Comparison of ENCODE assay signal across 8 cellular contexts in the genomic region with DNA sequence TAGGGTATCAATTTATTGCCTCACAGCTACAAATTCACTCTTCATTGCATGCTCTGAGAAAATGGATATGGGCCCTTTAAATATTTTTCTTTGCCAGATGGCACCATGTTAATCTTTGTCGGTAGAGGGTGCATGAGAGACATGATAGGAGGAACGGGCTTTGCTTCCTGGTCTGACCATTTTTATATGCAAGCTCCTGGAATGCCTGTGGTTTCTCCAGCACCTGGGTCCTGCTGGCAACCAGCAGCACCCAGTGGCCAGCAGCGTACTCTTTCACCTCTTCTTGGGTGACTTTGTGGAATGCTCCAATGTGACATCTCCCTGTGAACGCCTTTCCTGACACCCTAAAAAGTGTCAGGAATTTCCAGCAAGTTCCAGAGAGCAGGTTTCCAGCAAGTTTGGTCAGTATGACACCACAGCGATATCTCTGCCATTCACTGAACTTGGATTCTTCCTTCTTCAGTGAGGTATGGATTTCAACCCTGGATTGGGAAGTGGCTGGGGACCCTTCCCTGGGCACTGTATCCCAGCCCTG.
DNase-seq lines count a peak whose midpoint lies in the region; TF ChIP-seq lines count a peak whose summit lies in the region.

No MANE protein-coding gene starts in this region.

- DNase-seq in DMS79 (lab: John Stamatoyannopoulos, UW) (peak; percentile 7), DMS79 treated with DMSO at 0.1 percent for 48 hours (lab: John Stamatoyannopoulos, UW) (no peak), NCI-H510A (lab: John Stamatoyannopoulos, UW) (peak; percentile 55), cerebellar cortex (ENCODE audit: low spot score) (peak; percentile 10), neural crest cell (ENCODE audit: low read depth, low spot score) (no peak), activated gamma-delta T cell (lab: John Stamatoyannopoulos, UW) (no peak), NCI-H187 treated with DMSO at 0.1 percent for 48 hours (lab: John Stamatoyannopoulos, UW) (no peak)
- no peak for DNase-seq in T-helper 2 cell treated with Interferon-gamma antibody and Interleukin-4, amounts not matched to agents 5 μg/mL and 100 μg/mL, for 36 hours (ENCODE audit: low spot score)

- H3K36me3 Mint-ChIP-seq in neural crest cell (ENCODE audit: low read depth): peaks cover 8% of the 10 kb centered on the region
- H3K36me3 Mint-ChIP-seq in T-helper 2 cell treated with Interferon-gamma antibody and Interleukin-4, amounts not matched to agents 5 μg/mL and 100 μg/mL, for 36 hours (ENCODE audit: low read depth): no peaks in the 10 kb centered on the region

- H3K9me3 Mint-ChIP-seq in neural crest cell: peaks cover 13% of the 10 kb centered on the region
- no peaks in the 10 kb centered on the region for H3K9me3 Mint-ChIP-seq in T-helper 2 cell treated with Interferon-gamma antibody and Interleukin-4, amounts not matched to agents 5 μg/mL and 100 μg/mL, for 36 hours

- no peaks in the 10 kb centered on the region for H3K4me1 Mint-ChIP-seq in neural crest cell
- H3K4me1 Mint-ChIP-seq in T-helper 2 cell treated with Interferon-gamma antibody and Interleukin-4, amounts not matched to agents 5 μg/mL and 100 μg/mL, for 36 hours (ENCODE audit: low read depth): no peaks in the 10 kb centered on the region

- no peak overlapping the region for H3K4me3 Mint-ChIP-seq in neural crest cell
- no peak overlapping the region for H3K4me3 Mint-ChIP-seq in T-helper 2 cell treated with Interferon-gamma antibody and Interleukin-4, amounts not matched to agents 5 μg/mL and 100 μg/mL, for 36 hours

- no peak overlapping the region for H3K27ac Mint-ChIP-seq in neural crest cell (ENCODE audit: unreplicated experiment)
- no peak overlapping the region for H3K27ac Mint-ChIP-seq in T-helper 2 cell treated with Interferon-gamma antibody and Interleukin-4, amounts not matched to agents 5 μg/mL and 100 μg/mL, for 36 hours

- peak; percentile 49 for TF ChIP-seq CTCF in neural crest cell (conservative IDR thresholded peaks at IDR 0.05)

- H3K27me3 Mint-ChIP-seq in neural crest cell (ENCODE audit: low read depth): no peaks in the 10 kb centered on the region
- no peaks in the 10 kb centered on the region for H3K27me3 Mint-ChIP-seq in T-helper 2 cell treated with Interferon-gamma antibody and Interleukin-4, amounts not matched to agents 5 μg/mL and 100 μg/mL, for 36 hours (ENCODE audit: low read depth)

Comparison
In these comparisons a context has a peak if more than half of its experiments do, and no peak if none do; other contexts are left out.
1. DNase-seq: peak in DMS79 (single experiment), NCI-H510A (single experiment) and cerebellar cortex (single experiment); none in DMS79 treated with DMSO at 0.1 percent for 48 hours (single experiment), neural crest cell (single experiment), T-helper 2 cell treated with Interferon-gamma antibody and Interleukin-4, amounts not matched to agents 5 μg/mL and 100 μg/mL, for 36 hours (single experiment), activated gamma-delta T cell (single experiment) and NCI-H187 treated with DMSO at 0.1 percent for 48 hours (single experiment).